In genomic region chr20:18412202-18412901, GRCh38 we compare ENCODE assay signal across 11 cellular contexts. TPM values are rescaled to one million over a fixed set of nuclear protein-coding genes. Genes with fewer than 3 reads are reported as not detected.
DNase-seq lines count a peak whose midpoint lies in the region; ATAC-seq and TF ChIP-seq lines count a peak whose summit lies in the region.
"Had no signal": no experiment of that assay in that cellular context is flagged by ENCODE, and none has a peak within 500 bp of the region (broad histone marks: within the 10 kb centered on the region; RNA-seq: fewer than 3 reads in every experiment).

No MANE protein-coding gene starts in this region.

- H3K27ac ChIP-seq in DOHH2 (ENCODE audit: low read depth, low read length) (peak overlapping the region; percentile 22; the same call in 1 of the 2 replicates), MM.1S (ENCODE audit: low read length) (peak overlapping the region; percentile 45; the same call in 1 of the 2 replicates), esophagus muscularis mucosa (replicated peaks in 1 of 4) (no peak overlapping the region), prostate gland (no peak overlapping the region)
- no peak overlapping the region for H3K27ac ChIP-seq in CD4-positive, alpha-beta memory T cell (ENCODE audit: low read depth, low read length)

- H3K4me1 ChIP-seq in DOHH2 (ENCODE audit: control insufficient read depth, low read length) = peaks cover 19% of the 10 kb centered on the region
- H3K4me1 ChIP-seq in MM.1S (ENCODE audit: low read length) = peaks cover 15% of the 10 kb centered on the region; the same call in 1 of the 2 replicates
- no peaks in the 10 kb centered on the region for H3K4me1 ChIP-seq in CD4-positive, alpha-beta memory T cell (ENCODE audit: insufficient read depth, low read length)
- peaks cover 0 to 4% (median 2%) of the 10 kb centered on the region in 4 donors for H3K4me1 ChIP-seq in esophagus muscularis mucosa
- no peaks in the 10 kb centered on the region for H3K4me1 ChIP-seq in prostate gland (replicated peaks)
- H3K4me1 ChIP-seq: BE2C had no signal

- H3K4me3 ChIP-seq in DOHH2 (ENCODE audit: low read length) = peak overlapping the region; percentile 65
- peak overlapping the region; percentile 39; the same call in 1 of the 2 replicates for H3K4me3 ChIP-seq in MM.1S (ENCODE audit: low read length)
- no peak overlapping the region for H3K4me3 ChIP-seq in CD4-positive, alpha-beta memory T cell (ENCODE audit: low read length in 2 of 2)
- no peak overlapping the region for H3K4me3 ChIP-seq in esophagus muscularis mucosa
- no peak overlapping the region for H3K4me3 ChIP-seq in prostate gland
- no peak overlapping the region for H3K4me3 ChIP-seq in foreskin fibroblast (ENCODE audit: low read depth in 1 of 2, low read length in 2 of 2)

- H3K27me3 ChIP-seq in DOHH2 (ENCODE audit: control insufficient read depth, low read length) = no peaks in the 10 kb centered on the region; the same call in 1 of the 2 replicates
- H3K27me3 ChIP-seq in MM.1S (replicated peaks; ENCODE audit: insufficient read depth, low read length) = no peaks in the 10 kb centered on the region
- no peaks in the 10 kb centered on the region for H3K27me3 ChIP-seq in CD4-positive, alpha-beta memory T cell (ENCODE audit: insufficient read depth, low read length)
- H3K27me3 ChIP-seq in esophagus muscularis mucosa = no peaks in the 10 kb centered on the region
- H3K27me3 ChIP-seq in prostate gland (replicated peaks; ENCODE audit: insufficient read depth) = no peaks in the 10 kb centered on the region
- H3K27me3 ChIP-seq: BE2C had no signal

- peak overlapping the region; percentile 71 for H2AFZ ChIP-seq in MM.1S (ENCODE audit: low read length)

- H3K36me3 Mint-ChIP-seq in endothelial cell (ENCODE audit: low read depth, unreplicated experiment) = no peaks in the 10 kb centered on the region
- no peaks in the 10 kb centered on the region for H3K36me3 Mint-ChIP-seq in CD4-positive, alpha-beta memory T cell

- CTCF ChIA-PET in CD4-positive, alpha-beta memory T cell (lab: Charles Lee; ENCODE audit: partially characterized antibody) = interaction anchor here (1.0 to 2.3 kb wide), 4 partner anchors 85 to 1250 kb away, joined by 3 to 10 read pairs (median 5); partner anchors contain the start of genes RBBP9 and SEC23B

- H3K4me2 ChIP-seq in DOHH2 (ENCODE audit: low read length) (peak overlapping the region; percentile 68), MM.1S (ENCODE audit: low read depth, low read length) (peak overlapping the region; percentile 64)

- peak; percentile 43 for ATAC-seq in GM21390 (IDR thresholded peaks at IDR 0.05; ENCODE audit: unreplicated experiment)

- no peak for TF ChIP-seq EP300 in esophagus muscularis mucosa (IDR thresholded peaks at IDR 0.05)

- no peaks in the 10 kb centered on the region for H3K9me2 ChIP-seq in DOHH2 (replicated peaks; ENCODE audit: control insufficient read depth, low read length)
- no peaks in the 10 kb centered on the region for H3K9me2 ChIP-seq in MM.1S (replicated peaks; ENCODE audit: insufficient read depth, low read length)

- H3K27me3 Mint-ChIP-seq in endothelial cell (ENCODE audit: unreplicated experiment) = no peaks in the 10 kb centered on the region
- H3K27me3 Mint-ChIP-seq in CD4-positive, alpha-beta memory T cell = no peaks in the 10 kb centered on the region
- H3K27me3 Mint-ChIP-seq: activated CD4-positive, alpha-beta memory T cell treated with anti-CD3 and anti-CD28 coated beads, Interleukin-2, amount 10 ng/mL, durations not matched to agents 7 days and 5 days had no signal

- peaks cover 6% of the 10 kb centered on the region for H3K4me1 Mint-ChIP-seq in endothelial cell (ENCODE audit: unreplicated experiment)
- H3K4me1 Mint-ChIP-seq in CD4-positive, alpha-beta memory T cell = peaks cover 0 to 4% (median 2%) of the 10 kb centered on the region in 4 donors

- H3K9me3 Mint-ChIP-seq in endothelial cell (ENCODE audit: unreplicated experiment) = no peaks in the 10 kb centered on the region
- H3K9me3 Mint-ChIP-seq in CD4-positive, alpha-beta memory T cell = no peaks in the 10 kb centered on the region
- H3K9me3 Mint-ChIP-seq: activated CD4-positive, alpha-beta memory T cell treated with anti-CD3 and anti-CD28 coated beads, Interleukin-2, amount 10 ng/mL, durations not matched to agents 7 days and 5 days had no signal

- POLR2A ChIA-PET in CD4-positive, alpha-beta memory T cell (lab: Charles Lee; ENCODE audit: partially characterized antibody) = no interaction called here

- H3K79me2 ChIP-seq in DOHH2 (ENCODE audit: control insufficient read depth, low read length) (no peaks in the 10 kb centered on the region), MM.1S (ENCODE audit: low read length) (no peaks in the 10 kb centered on the region)

- TF ChIP-seq CTCF in DOHH2 (IDR thresholded peaks at IDR 0.05; ENCODE audit: low read depth, low read length, poor library complexity, severe bottlenecking) = no peak
- no peak for TF ChIP-seq CTCF in MM.1S (IDR thresholded peaks at IDR 0.05; ENCODE audit: low read length)
- TF ChIP-seq CTCF in endothelial cell (IDR thresholded peaks at IDR 0.05; ENCODE audit: unreplicated experiment) = no peak
- no peak for TF ChIP-seq CTCF in esophagus muscularis mucosa (IDR thresholded peaks at IDR 0.05)
- TF ChIP-seq CTCF in prostate gland (IDR thresholded peaks at IDR 0.05) = no peak
- no peak for TF ChIP-seq CTCF in foreskin fibroblast (IDR thresholded peaks at IDR 0.05; ENCODE audit: low read depth, low read length)

- no peaks in the 10 kb centered on the region for H4K20me1 ChIP-seq in DOHH2 (ENCODE audit: control insufficient read depth, insufficient read depth, low read depth, low read length)
- H4K20me1 ChIP-seq in MM.1S (ENCODE audit: insufficient read depth, low read length) = no peaks in the 10 kb centered on the region

- intact Hi-C loops in CD4-positive, alpha-beta memory T cell (cut with micrococcal nuclease) = no loop called here
- intact Hi-C loops in esophagus muscularis mucosa (cut with DNase I) = no loop called here
- intact Hi-C loops in prostate gland (cut with DNase I) = no loop called here

- H3K9ac ChIP-seq in MM.1S (ENCODE audit: low read length) = 0 out of 2 replicates have a peak overlapping the region, but pooled peaks have one; percentile 9

- H3K4me3 Mint-ChIP-seq in endothelial cell (ENCODE audit: unreplicated experiment) = no peak overlapping the region
- H3K4me3 Mint-ChIP-seq in CD4-positive, alpha-beta memory T cell = no peak overlapping the region
- H3K4me3 Mint-ChIP-seq: activated CD4-positive, alpha-beta memory T cell treated with anti-CD3 and anti-CD28 coated beads, Interleukin-2, amount 10 ng/mL, durations not matched to agents 7 days and 5 days had no signal

- 82% methylated on average over 6 of the region's 6 CpGs for WGBS in esophagus muscularis mucosa
- 79% methylated on average over 6 of the region's 6 CpGs for WGBS in prostate gland

- H3K36me3 ChIP-seq in DOHH2 (ENCODE audit: control insufficient read depth, low read length) (no peaks in the 10 kb centered on the region), MM.1S (replicated peaks; ENCODE audit: insufficient read depth, low read length) (no peaks in the 10 kb centered on the region), esophagus muscularis mucosa (no peaks in the 10 kb centered on the region), prostate gland (no peaks in the 10 kb centered on the region)
- H3K36me3 ChIP-seq in CD4-positive, alpha-beta memory T cell (ENCODE audit: insufficient read depth, low read length) = no peaks in the 10 kb centered on the region
- H3K36me3 ChIP-seq: BE2C had no signal

- TF ChIP-seq POLR2A in esophagus muscularis mucosa (IDR thresholded peaks at IDR 0.05; ENCODE audit: low read depth) (no peak), prostate gland (IDR thresholded peaks at IDR 0.05) (no peak)

- peak overlapping the region; percentile 58 for H3K27ac Mint-ChIP-seq in endothelial cell (ENCODE audit: unreplicated experiment)
- H3K27ac Mint-ChIP-seq in CD4-positive, alpha-beta memory T cell = peak overlapping the region in 2 of 7 donors; percentile 7 to 43
- H3K27ac Mint-ChIP-seq: activated CD4-positive, alpha-beta memory T cell treated with anti-CD3 and anti-CD28 coated beads, Interleukin-2, amount 10 ng/mL, durations not matched to agents 7 days and 5 days had no signal

- H3F3A ChIP-seq in DOHH2 (ENCODE audit: control insufficient read depth, insufficient read depth) (peaks cover 3% of the 10 kb centered on the region), MM.1S (ENCODE audit: insufficient read depth, low read length) (peaks cover 15% of the 10 kb centered on the region; the same call in 1 of the 2 replicates)

- DNase-seq in MM.1S (no peak), endothelial cell (ENCODE audit: low spot score) (no peak), esophagus muscularis mucosa (ENCODE audit: extremely low spot score) (no peak), prostate gland (ENCODE audit: low spot score) (no peak), foreskin fibroblast (no peak)
- no peak for DNase-seq in CD4-positive, alpha-beta memory T cell
- DNase-seq: activated CD4-positive, alpha-beta memory T cell treated with anti-CD3 and anti-CD28 coated beads, Interleukin-2, amount 10 ng/mL, durations not matched to agents 7 days and 5 days; BE2C; effector memory CD4-positive, alpha-beta T cell had no signal

- H3K9me3 ChIP-seq in DOHH2 (ENCODE audit: control insufficient read depth, insufficient read depth, low read length) (no peaks in the 10 kb centered on the region), MM.1S (replicated peaks; ENCODE audit: insufficient read depth, low read length) (no peaks in the 10 kb centered on the region), esophagus muscularis mucosa (no peaks in the 10 kb centered on the region), prostate gland (no peaks in the 10 kb centered on the region)
- H3K9me3 ChIP-seq in CD4-positive, alpha-beta memory T cell (ENCODE audit: control insufficient read depth in 1 of 2, low read length in 2 of 2) = no peaks in the 10 kb centered on the region
- H3K9me3 ChIP-seq: BE2C had no signal

RNA-seq across cellular contexts. Expression of gene DZANK1, which starts 54.5 kb away (rescaled TPM):
- total RNA-seq in endothelial cell (ENCODE audit: unreplicated experiment) (4.2 TPM), esophagus muscularis mucosa (1 to 10 TPM; 1.3 to 2.1 (median 1.4) TPM), prostate gland (1 to 10 TPM; 2.0 to 7.1 TPM)
- total RNA-seq in CD4-positive, alpha-beta memory T cell = 1 to 10 TPM; 2.7 to 3.0 TPM
- polyA plus RNA-seq in CD4-positive, alpha-beta memory T cell = 1 to 10 TPM in 1 of 2 donors, under 1 TPM in 1; 0.99 to 1.1 TPM

RNA-seq across cellular contexts. Expression of gene POLR3F, which starts 54.8 kb away (rescaled TPM):
- 12.2 TPM for total RNA-seq in endothelial cell (ENCODE audit: unreplicated experiment)
- 1 to 10 TPM; 7.8 to 9.1 TPM for total RNA-seq in CD4-positive, alpha-beta memory T cell
- 1 to 10 TPM; 7.1 to 7.8 TPM for polyA plus RNA-seq in CD4-positive, alpha-beta memory T cell
- total RNA-seq in esophagus muscularis mucosa = 10 to 100 TPM in 2 of 4 donors, 1 to 10 TPM in 2; 9.1 to 13.3 (median 11.0) TPM
- total RNA-seq in prostate gland = 10 to 100 TPM in 1 of 2 donors, 1 to 10 TPM in 1; 5.3 to 24.9 TPM

Comparison
In these comparisons a context has a peak if more than half of its experiments do, and no peak if none do; other contexts are left out.
1. H3K27ac ChIP-seq: peak in DOHH2 (single experiment) and MM.1S (single experiment); none in CD4-positive, alpha-beta memory T cell (single experiment), esophagus muscularis mucosa (0 of 4) and prostate gland (0 of 2).
2. H3K4me3 ChIP-seq: peak in DOHH2 (single experiment) and MM.1S (single experiment); none in CD4-positive, alpha-beta memory T cell (0 of 2), esophagus muscularis mucosa (0 of 4), prostate gland (0 of 2) and foreskin fibroblast (0 of 2).